24 cellular contexts compared by ENCODE assay signal in the genomic region with DNA sequence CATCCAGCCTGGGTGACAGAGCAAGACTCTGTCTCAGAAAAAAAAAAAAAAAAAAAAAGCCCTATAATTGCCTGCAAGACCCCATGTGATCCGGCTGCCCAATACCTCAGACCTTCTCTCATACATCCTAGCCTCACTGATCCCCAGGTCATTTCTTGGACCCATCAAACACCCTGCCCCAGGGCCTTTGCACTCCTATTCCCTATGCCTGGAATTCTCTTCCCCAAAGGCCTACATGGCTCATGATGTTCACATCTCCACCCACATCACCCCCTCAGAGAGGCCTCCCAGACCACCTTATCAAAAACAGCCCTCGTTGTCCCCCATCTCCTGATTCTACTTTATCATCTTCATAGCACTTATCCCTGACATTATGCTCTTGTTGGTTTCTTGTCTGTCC. TPM values are rescaled to one million over a fixed set of nuclear protein-coding genes. Genes with fewer than 3 reads are reported as not detected.
DNase-seq lines count a peak whose midpoint lies in the region; ATAC-seq, FAIRE-seq and TF ChIP-seq lines count a peak whose summit lies in the region.
"Had no signal": no experiment of that assay in that cellular context is flagged by ENCODE, and none has a peak within 500 bp of the region (broad histone marks: within the 10 kb centered on the region; RNA-seq: fewer than 3 reads in every experiment).

No MANE protein-coding gene starts in this region.

- peak overlapping the region; percentile 36 for H3K4me2 ChIP-seq in smooth muscle cell
- H3K4me2 ChIP-seq: A549; BLaER1 treated with 17β-estradiol and CSF1 and Interleukin-3, amounts not matched to agents 10 nM and 100 nM had no signal

- H3K4me3 Mint-ChIP-seq in brain: no peak overlapping the region
- H3K4me3 Mint-ChIP-seq: CD14-positive monocyte; CD4-positive, alpha-beta T cell; CD8-positive, alpha-beta memory T cell had no signal

- no peak for DNase-seq in SJSA1 (ENCODE audit: low read depth in 1 of 2, low spot score in 2 of 2)
- DNase-seq in smooth muscle cell (lab: John Stamatoyannopoulos, UW; ENCODE audit: unreplicated experiment): no peak
- no peak for DNase-seq in NCI-H446 (lab: John Stamatoyannopoulos, UW)
- no peak for DNase-seq in H54 (ENCODE audit: insufficient read length, low spot score)
- DNase-seq: 8988T; ACHN; AML-193; BE2C; CD4-positive, alpha-beta T cell; CD8-positive, alpha-beta memory T cell; DMS79 treated with DMSO at 0.1 percent for 48 hours; GF-D8; GOT3 had no signal

- peak overlapping the region in 3 of 5 experiments; percentile 15 to 87 (median 36) for H3K27ac Mint-ChIP-seq in brain
- H3K27ac Mint-ChIP-seq: CD14-positive monocyte; CD4-positive, alpha-beta T cell had no signal

- H3K36me3 Mint-ChIP-seq in brain: no peaks in the 10 kb centered on the region
- H3K36me3 Mint-ChIP-seq: CD14-positive monocyte had no signal

- no peaks in the 10 kb centered on the region for H3F3A ChIP-seq in smooth muscle cell (ENCODE audit: low read depth)

- no peak overlapping the region for H2AFZ ChIP-seq in smooth muscle cell (ENCODE audit: low read depth)

- TF ChIP-seq POLR2A in H54 (IDR thresholded peaks at IDR 0.05; ENCODE audit: low read depth, low read length): no peak

- no peak for TF ChIP-seq CTCF in HEK293 (tag by site-specific recombination; IDR thresholded peaks at IDR 0.05)
- no peak for TF ChIP-seq CTCF in brain (conservative IDR thresholded peaks at IDR 0.05)
- TF ChIP-seq CTCF in smooth muscle cell (IDR thresholded peaks at IDR 0.05; ENCODE audit: borderline replicate concordance, insufficient read depth, poor library complexity, severe bottlenecking): no peak

- H3K9me3 Mint-ChIP-seq in brain: peaks cover 5 to 11% (median 10%) of the 10 kb centered on the region in 5 experiments
- H3K9me3 Mint-ChIP-seq: CD4-positive, alpha-beta T cell had no signal

- no peak overlapping the region for H3K4me3 ChIP-seq in HEK293 (ENCODE audit: low read depth, low read length)
- no peak overlapping the region for H3K4me3 ChIP-seq in SJSA1
- no peak overlapping the region for H3K4me3 ChIP-seq in smooth muscle cell
- H3K4me3 ChIP-seq: A549; BLaER1 treated with 17β-estradiol and CSF1 and Interleukin-3, amounts not matched to agents 10 nM and 100 nM had no signal

- H3K4me1 Mint-ChIP-seq in brain: peaks cover 29% of the 10 kb centered on the region
- H3K4me1 Mint-ChIP-seq: CD14-positive monocyte; CD8-positive, alpha-beta memory T cell had no signal

- H3K9ac ChIP-seq in smooth muscle cell (ENCODE audit: low read depth): no peak overlapping the region
- H3K9ac ChIP-seq: BLaER1 treated with 17β-estradiol and CSF1 and Interleukin-3, amounts not matched to agents 10 nM and 100 nM had no signal

- CTCF ChIA-PET in HEK293 (lab: Yijun Ruan, JAX): interaction anchor here (0.8 to 1.7 kb wide), 3 partner anchors 14 to 311 kb away, joined by 3 to 9 read pairs (median 4); no protein-coding TSS in a partner anchor

- no peak overlapping the region for H3K27ac ChIP-seq in HEK293 (ENCODE audit: extremely low read depth, low read depth, low read length)
- H3K27ac ChIP-seq in SJSA1: peak overlapping the region; percentile 47
- H3K27ac ChIP-seq in smooth muscle cell (ENCODE audit: low read depth): no peak overlapping the region
- H3K27ac ChIP-seq: A549; BLaER1 treated with 17β-estradiol and CSF1 and Interleukin-3, amounts not matched to agents 10 nM and 100 nM had no signal

- H3K79me2 ChIP-seq in smooth muscle cell (ENCODE audit: low read depth): no peaks in the 10 kb centered on the region

- no peaks in the 10 kb centered on the region for H3K27me3 ChIP-seq in SJSA1 (replicated peaks)
- H3K27me3 ChIP-seq in smooth muscle cell (ENCODE audit: low read depth): no peaks in the 10 kb centered on the region
- H3K27me3 ChIP-seq: BE2C; BLaER1 treated with 17β-estradiol and CSF1 and Interleukin-3, amounts not matched to agents 10 nM and 100 nM had no signal

- H3K4me1 ChIP-seq in HEK293 (ENCODE audit: control insufficient read depth, insufficient read depth, low read length) (no peaks in the 10 kb centered on the region), SJSA1 (replicated peaks) (peaks cover 15% of the 10 kb centered on the region), smooth muscle cell (ENCODE audit: low read depth) (no peaks in the 10 kb centered on the region)
- H3K4me1 ChIP-seq: A549, BE2C had no signal

- 97% methylated on average over 2 of the region's 2 CpGs for WGBS in smooth muscle cell (ENCODE audit: low lambda C conversion rate)

- POLR2A ChIA-PET in HEK293 (lab: Yijun Ruan, JAX): interaction anchor here (1.1 to 1.6 kb wide), 2 partner anchors 9 to 60 kb away, joined by 3 to 7 read pairs; a partner anchor contains a TSS

- H3K36me3 ChIP-seq in HEK293 (ENCODE audit: control insufficient read depth in 2 of 2, insufficient read depth in 1 of 2, low read length in 2 of 2): no peaks in the 10 kb centered on the region
- H3K36me3 ChIP-seq in SJSA1: no peaks in the 10 kb centered on the region
- H3K36me3 ChIP-seq in smooth muscle cell (ENCODE audit: low read depth): no peaks in the 10 kb centered on the region
- H3K36me3 ChIP-seq: BE2C; BLaER1 treated with 17β-estradiol and CSF1 and Interleukin-3, amounts not matched to agents 10 nM and 100 nM had no signal

- H3K9me3 ChIP-seq in HEK293 (ENCODE audit: control insufficient read depth, insufficient read depth, low read depth, low read length): no peaks in the 10 kb centered on the region
- H3K9me3 ChIP-seq in SJSA1 (replicated peaks): no peaks in the 10 kb centered on the region; the same call in 1 of the 2 replicates
- no peaks in the 10 kb centered on the region for H3K9me3 ChIP-seq in smooth muscle cell (replicated peaks; ENCODE audit: low read depth)
- H3K9me3 ChIP-seq: A549, BE2C had no signal

- no peaks in the 10 kb centered on the region for H4K20me1 ChIP-seq in smooth muscle cell (ENCODE audit: low read depth)
- H4K20me1 ChIP-seq: BLaER1 treated with 17β-estradiol and CSF1 and Interleukin-3, amounts not matched to agents 10 nM and 100 nM had no signal

- FAIRE-seq in H54 (lab: Jason Lieb, UNC): no peak
- FAIRE-seq: A549, D721Med, GM12891, GM18507 had no signal

- H3K27me3 Mint-ChIP-seq in brain: no peaks in the 10 kb centered on the region
- H3K27me3 Mint-ChIP-seq: CD4-positive, alpha-beta T cell; CD8-positive, alpha-beta memory T cell had no signal

- no peak for ATAC-seq in GM21515 (IDR thresholded peaks at IDR 0.05; ENCODE audit: unreplicated experiment)
- ATAC-seq: A549 had no signal

TF ChIP-seq in HEK293, 187 proteins besides CTCF, POLR2A, EP300 and RAD21:
- TF ChIP-seq ZNF623 (tag by site-specific recombination; IDR thresholded peaks at IDR 0.05) (peak; percentile 91), ZNF292 (tag by site-specific recombination; IDR thresholded peaks at IDR 0.05; ENCODE audit: borderline replicate concordance, low read depth) (no peak)

RNA-seq across cellular contexts. Expression of a gene that starts 8.9 kb away (rescaled TPM):
- total RNA-seq in SJSA1 (2014; rRNA removed; shearing (Covaris generic)): not detected in 2 replicates
- polyA plus RNA-seq in brain (ENCODE audit: insufficient read depth, low read depth, low replicate concordance) (73.8 TPM), smooth muscle cell (not detected in 2 replicates)
- not detected in 2 replicates for total RNA-seq in smooth muscle cell
- total RNA-seq: Daoy, G401 had no signal
- polyA plus RNA-seq: CD14-positive monocyte had no signal

RNA-seq across cellular contexts. Expression of a gene that starts 48.9 kb away (rescaled TPM):
- total RNA-seq in SJSA1 (2014; rRNA removed; shearing (Covaris generic)): 2,695 and 2,751 TPM in 2 replicates
- polyA plus RNA-seq in brain (ENCODE audit: insufficient read depth, low read depth, low replicate concordance) (3,693 TPM), smooth muscle cell (660 and 695 TPM in 2 replicates)
- total RNA-seq in smooth muscle cell: 2,106 and 2,498 TPM in 2 replicates
